In the genomic region with DNA sequence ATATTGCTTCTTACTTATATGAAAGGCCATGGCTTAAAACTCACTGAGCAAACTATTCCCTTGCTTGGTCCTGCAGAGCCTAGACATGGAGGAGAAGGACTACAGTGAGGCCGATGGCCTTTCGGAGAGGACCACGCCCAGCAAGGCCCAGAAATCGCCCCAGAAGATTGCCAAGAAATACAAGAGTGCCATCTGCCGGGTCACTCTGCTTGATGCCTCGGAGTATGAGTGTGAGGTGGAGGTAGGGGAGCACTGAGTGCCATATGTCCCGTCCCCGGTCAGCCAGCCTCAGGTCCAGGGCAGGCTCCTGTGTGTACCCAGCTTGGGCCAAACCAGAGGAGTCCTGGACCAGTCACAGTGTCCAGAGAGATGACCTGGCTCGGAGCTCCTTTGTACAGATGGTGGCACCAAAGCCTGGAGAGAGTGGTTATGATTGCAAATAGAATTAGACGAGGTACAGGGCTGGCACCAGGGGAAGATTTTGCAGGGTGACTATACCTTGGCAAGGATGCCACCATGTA, we compare ENCODE assay signal across 18 cellular contexts.
"Had no signal": no experiment of that assay in that cellular context is flagged by ENCODE, and none has a peak within 500 bp of the region (broad histone marks: within the 10 kb centered on the region; RNA-seq: fewer than 3 reads in every experiment).

No MANE protein-coding gene starts in this region.

- H3K27me3 ChIP-seq: breast epithelium, heart left ventricle, upper lobe of left lung had no signal

- H3K4me2 ChIP-seq: smooth muscle cell had no signal

- H3K4me3 ChIP-seq: breast epithelium, heart left ventricle, mucosa of descending colon, smooth muscle cell, upper lobe of left lung had no signal

- H3K4me1 ChIP-seq: breast epithelium, foreskin keratinocyte, upper lobe of left lung had no signal

- H3K9me3 Mint-ChIP-seq: activated CD4-positive, alpha-beta memory T cell treated with anti-CD3 and anti-CD28 coated beads for 36 hours; activated naive CD8-positive, alpha-beta T cell treated with anti-CD3 and anti-CD28 coated beads for 36 hours; activated T-cell treated with anti-CD3 and anti-CD28 coated beads, Interleukin-2, amount 50 U/mL, for 4 hours; naive thymus-derived CD8-positive, alpha-beta T cell had no signal

- DNase-seq: activated CD4-positive, alpha-beta memory T cell treated with anti-CD3 and anti-CD28 coated beads for 36 hours; activated effector memory CD4-positive, alpha-beta T cell treated with anti-CD3 and anti-CD28 coated beads, Interleukin-2, amount 50 U/mL, for 16 hours; activated naive CD8-positive, alpha-beta T cell treated with anti-CD3 and anti-CD28 coated beads for 36 hours; activated T-cell treated with anti-CD3 and anti-CD28 coated beads, Interleukin-2, amount 50 U/mL, for 4 hours; foreskin keratinocyte; heart left ventricle; mammary epithelial cell; naive thymus-derived CD8-positive, alpha-beta T cell; nucleus accumbens; stimulated activated naive CD8-positive, alpha-beta T cell treated with anti-CD3 and anti-CD28 coated beads, Interleukin-15, Interleukin-2, amounts not matched to agents 100 U/mL and 50 U/mL, for 24 hours; T-helper 2 cell; upper lobe of left lung had no signal

- H3K36me3 Mint-ChIP-seq: activated CD4-positive, alpha-beta memory T cell treated with anti-CD3 and anti-CD28 coated beads for 36 hours; activated naive CD8-positive, alpha-beta T cell treated with anti-CD3 and anti-CD28 coated beads for 36 hours; naive thymus-derived CD8-positive, alpha-beta T cell had no signal

- ATAC-seq: activated T-cell treated with anti-CD3 and anti-CD28 coated beads, Interleukin-2, amount 50 U/mL, for 4 hours; foreskin keratinocyte; heart left ventricle; left lobe of liver; mucosa of descending colon; naive thymus-derived CD8-positive, alpha-beta T cell; right cardiac atrium; stimulated activated naive CD8-positive, alpha-beta T cell treated with anti-CD3 and anti-CD28 coated beads, Interleukin-15, Interleukin-2, amounts not matched to agents 100 U/mL and 50 U/mL, for 24 hours had no signal

- H3K4me3 Mint-ChIP-seq: activated CD4-positive, alpha-beta memory T cell treated with anti-CD3 and anti-CD28 coated beads for 36 hours; activated naive CD8-positive, alpha-beta T cell treated with anti-CD3 and anti-CD28 coated beads for 36 hours; activated T-cell treated with anti-CD3 and anti-CD28 coated beads, Interleukin-2, amount 50 U/mL, for 4 hours had no signal

- H3K27me3 Mint-ChIP-seq: activated CD4-positive, alpha-beta memory T cell treated with anti-CD3 and anti-CD28 coated beads for 36 hours had no signal

- H3K4me1 Mint-ChIP-seq: activated naive CD8-positive, alpha-beta T cell treated with anti-CD3 and anti-CD28 coated beads for 36 hours had no signal

- FAIRE-seq: islet of Langerhans had no signal

- H3K9me3 ChIP-seq: breast epithelium, heart left ventricle, mucosa of descending colon, upper lobe of left lung had no signal

- H3K27ac ChIP-seq: breast epithelium, foreskin keratinocyte, heart left ventricle, upper lobe of left lung had no signal

- H3K27ac Mint-ChIP-seq: activated CD4-positive, alpha-beta memory T cell treated with anti-CD3 and anti-CD28 coated beads for 36 hours; activated naive CD8-positive, alpha-beta T cell treated with anti-CD3 and anti-CD28 coated beads for 36 hours had no signal
